10 cellular contexts compared by ENCODE assay signal in genomic region chr2:112793449-112793978, GRCh38. TPM values are rescaled to one million over a fixed set of nuclear protein-coding genes. Genes with fewer than 3 reads are reported as not detected.
DNase-seq lines count a peak whose midpoint lies in the region; TF ChIP-seq lines count a peak whose summit lies in the region.
"Had no signal": no experiment of that assay in that cellular context is flagged by ENCODE, and none has a peak within 500 bp of the region (broad histone marks: within the 10 kb centered on the region; RNA-seq: fewer than 3 reads in every experiment).

No MANE protein-coding gene starts in this region.

- no peak for TF ChIP-seq CTCF in Calu3 (IDR thresholded peaks at IDR 0.05; ENCODE audit: unreplicated experiment)

- DNase-seq in Calu3: no peak
- DNase-seq in Kasumi-1 (lab: John Stamatoyannopoulos, UW): peak; percentile 22 to 39
- no peak for DNase-seq in activated T-helper 2 cell treated with anti-CD3 and anti-CD28 coated beads, Interferon-gamma antibody, Interleukin-2, Interleukin-4, amounts not matched to agents 10 μg/mL and 5 μg/mL and 100 μg/mL, durations not matched to agents 14 hours and 24 hours and 36 hours (ENCODE audit: low spot score)
- peak; percentile 45 for DNase-seq in medulla oblongata (ENCODE audit: extremely low spot score)
- no peak for DNase-seq in HuH-7.5 (ENCODE audit: low spot score)
- no peak for DNase-seq in NCI-H146 (lab: John Stamatoyannopoulos, UW)
- no peak for DNase-seq in HT-29 (ENCODE audit: low spot score)
- no peak for DNase-seq in NCI-H774 (lab: John Stamatoyannopoulos, UW)
- DNase-seq: cerebellar nuclear complex, NCI-H446 had no signal

- peaks cover 9% of the 10 kb centered on the region for H3K9me3 Mint-ChIP-seq in Calu3 (ENCODE audit: low read depth, unreplicated experiment)
- H3K9me3 Mint-ChIP-seq in activated T-helper 2 cell treated with anti-CD3 and anti-CD28 coated beads, Interferon-gamma antibody, Interleukin-2, Interleukin-4, amounts not matched to agents 10 μg/mL and 5 μg/mL and 100 μg/mL, durations not matched to agents 14 hours and 24 hours and 36 hours: peaks cover 10% of the 10 kb centered on the region

- BruUV-seq in Calu3 (replicated peaks; lab: Mats Ljungman, UMichigan): TSS peak; percentile 96

- peak overlapping the region; percentile 47 for H3K4me3 Mint-ChIP-seq in Calu3 (ENCODE audit: low read depth, unreplicated experiment)
- H3K4me3 Mint-ChIP-seq in activated T-helper 2 cell treated with anti-CD3 and anti-CD28 coated beads, Interferon-gamma antibody, Interleukin-2, Interleukin-4, amounts not matched to agents 10 μg/mL and 5 μg/mL and 100 μg/mL, durations not matched to agents 14 hours and 24 hours and 36 hours (ENCODE audit: low read depth): no peak overlapping the region

- intact Hi-C loops in Calu3 (cut with micrococcal nuclease; ENCODE audit: unreplicated experiment): no loop called here
- intact Hi-C loops in activated T-helper 2 cell treated with anti-CD3 and anti-CD28 coated beads, Interferon-gamma antibody, Interleukin-2, Interleukin-4, amounts not matched to agents 10 μg/mL and 5 μg/mL and 100 μg/mL, durations not matched to agents 14 hours and 24 hours and 36 hours (cut with micrococcal nuclease): loop anchor here (1.0 kb wide), 1 partner anchor 28 kb away; no protein-coding TSS in a partner anchor

- no peaks in the 10 kb centered on the region for H3K27me3 Mint-ChIP-seq in Calu3 (ENCODE audit: unreplicated experiment)
- H3K27me3 Mint-ChIP-seq in activated T-helper 2 cell treated with anti-CD3 and anti-CD28 coated beads, Interferon-gamma antibody, Interleukin-2, Interleukin-4, amounts not matched to agents 10 μg/mL and 5 μg/mL and 100 μg/mL, durations not matched to agents 14 hours and 24 hours and 36 hours (ENCODE audit: low read depth): no peaks in the 10 kb centered on the region

- CTCF ChIA-PET in Calu3 (lab: Charles Lee): interaction anchor here (0.7 to 0.9 kb wide), 2 partner anchors 65 to 91 kb away, joined by 3 read pairs; no protein-coding TSS in a partner anchor

- H3K36me3 Mint-ChIP-seq in Calu3 (ENCODE audit: insufficient read depth, unreplicated experiment): peaks cover 30% of the 10 kb centered on the region
- H3K36me3 Mint-ChIP-seq in activated T-helper 2 cell treated with anti-CD3 and anti-CD28 coated beads, Interferon-gamma antibody, Interleukin-2, Interleukin-4, amounts not matched to agents 10 μg/mL and 5 μg/mL and 100 μg/mL, durations not matched to agents 14 hours and 24 hours and 36 hours (ENCODE audit: low read depth): peaks cover 6% of the 10 kb centered on the region

- H3K4me1 Mint-ChIP-seq in Calu3 (ENCODE audit: low read depth, unreplicated experiment): peaks cover 82% of the 10 kb centered on the region
- peaks cover 22% of the 10 kb centered on the region for H3K4me1 Mint-ChIP-seq in activated T-helper 2 cell treated with anti-CD3 and anti-CD28 coated beads, Interferon-gamma antibody, Interleukin-2, Interleukin-4, amounts not matched to agents 10 μg/mL and 5 μg/mL and 100 μg/mL, durations not matched to agents 14 hours and 24 hours and 36 hours (ENCODE audit: low read depth)

- H3K27ac Mint-ChIP-seq in Calu3 (ENCODE audit: unreplicated experiment): peak overlapping the region; percentile 99
- H3K27ac Mint-ChIP-seq in activated T-helper 2 cell treated with anti-CD3 and anti-CD28 coated beads, Interferon-gamma antibody, Interleukin-2, Interleukin-4, amounts not matched to agents 10 μg/mL and 5 μg/mL and 100 μg/mL, durations not matched to agents 14 hours and 24 hours and 36 hours: peak overlapping the region; percentile 34

RNA-seq across cellular contexts. Expression of gene IL1A, which starts 9.2 kb away (rescaled TPM):
- total RNA-seq in Calu3 (2022): 6.4 and 14.4 TPM in 2 replicates
- 6.8 and 7.0 TPM in 2 replicates for total RNA-seq in activated T-helper 2 cell treated with anti-CD3 and anti-CD28 coated beads, Interferon-gamma antibody, Interleukin-2, Interleukin-4, amounts not matched to agents 10 μg/mL and 5 μg/mL and 100 μg/mL, durations not matched to agents 14 hours and 24 hours and 36 hours
- total RNA-seq in HT-29 (2014; rRNA removed; shearing (Covaris generic)): not detected in 2 replicates

RNA-seq across cellular contexts. Expression of gene CKAP2L, which starts 29.1 kb away (rescaled TPM):
- total RNA-seq in Calu3 (2022): 27.4 and 42.5 TPM in 2 replicates
- 24.4 and 27.2 TPM in 2 replicates for total RNA-seq in activated T-helper 2 cell treated with anti-CD3 and anti-CD28 coated beads, Interferon-gamma antibody, Interleukin-2, Interleukin-4, amounts not matched to agents 10 μg/mL and 5 μg/mL and 100 μg/mL, durations not matched to agents 14 hours and 24 hours and 36 hours
- total RNA-seq in HT-29 (2014; rRNA removed; shearing (Covaris generic)): 2.5 and 4.0 TPM in 2 replicates

RNA-seq across cellular contexts. Expression of gene IL1B, which starts 43.1 kb away (rescaled TPM):
- total RNA-seq in Calu3 (2022): 4.1 and 15.5 TPM in 2 replicates
- not detected in 2 replicates for total RNA-seq in activated T-helper 2 cell treated with anti-CD3 and anti-CD28 coated beads, Interferon-gamma antibody, Interleukin-2, Interleukin-4, amounts not matched to agents 10 μg/mL and 5 μg/mL and 100 μg/mL, durations not matched to agents 14 hours and 24 hours and 36 hours
- 0.13 and 0.20 TPM in 2 replicates for total RNA-seq in HT-29 (2014; rRNA removed; shearing (Covaris generic))

Comparison
In these comparisons a context has a peak if more than half of its experiments do, and no peak if none do; other contexts are left out.
1. DNase-seq: peak in Kasumi-1 (2 of 2) and medulla oblongata (single experiment); none in Calu3 (single experiment), activated T-helper 2 cell treated with anti-CD3 and anti-CD28 coated beads, Interferon-gamma antibody, Interleukin-2, Interleukin-4, amounts not matched to agents 10 μg/mL and 5 μg/mL and 100 μg/mL, durations not matched to agents 14 hours and 24 hours and 36 hours (single experiment), HuH-7.5 (single experiment), NCI-H146 (single experiment), HT-29 (single experiment) and NCI-H774 (single experiment).